In genomic region chrX:41001327-41001726, GRCh38 we compare ENCODE assay signal across 23 cellular contexts.
"Had no signal": no experiment of that assay in that cellular context is flagged by ENCODE, and none has a peak within 500 bp of the region (broad histone marks: within the 10 kb centered on the region; RNA-seq: fewer than 3 reads in every experiment).

No MANE protein-coding gene starts in this region.

- H3K27ac ChIP-seq: left lung, neutrophil, parathyroid adenoma, sigmoid colon, vagina had no signal

- DNase-seq: activated CD4-positive, alpha-beta T cell treated with anti-CD3 and anti-CD28 coated beads for 4 hours; activated CD4-positive, alpha-beta T cell treated with anti-CD3 and anti-CD28 coated beads, Interleukin-2, amount 50 U/mL, for 48 hours; activated CD4-positive, CD25-positive, alpha-beta regulatory T cell; activated CD8-positive, alpha-beta memory T cell treated with anti-CD3 and anti-CD28 coated beads, Interleukin-2, amount 50 U/mL, for 48 hours; activated naive CD4-positive, alpha-beta T cell treated with anti-CD3 and anti-CD28 coated beads for 36 hours; activated naive CD8-positive, alpha-beta T cell treated with anti-CD3 and anti-CD28 coated beads, Interleukin-2, amount 10 ng/mL, durations not matched to agents 7 days and 5 days; activated T-cell treated with anti-CD3 and anti-CD28 coated beads, Interleukin-2, amount 50 U/mL, for 4 hours; amygdala; effector CD4-positive, alpha-beta T cell; foreskin fibroblast; left lung; mammary epithelial cell; midbrain; sigmoid colon; stimulated activated CD4-positive, alpha-beta T cell treated with anti-CD3 and anti-CD28 coated beads, Interleukin-2, amount 100 ng/mL, for 48 hours; stimulated activated CD8-positive, alpha-beta memory T cell treated with anti-CD3 and anti-CD28 coated beads, Interleukin-4, amount 100 ng/mL, for 48 hours; stimulated activated naive B cell treated with anti-CD40 and anti-IgM and Interleukin-4, amounts not matched to agents 10 μg/mL and 1 μg/mL and 100 μg/mL, for 72 hours; T1000; trophoblast cell had no signal

- H3K4me3 ChIP-seq: left lung, sigmoid colon, vagina had no signal

- H3K79me2 ChIP-seq: parathyroid adenoma had no signal

- H2AFZ ChIP-seq: parathyroid adenoma had no signal

- H3K36me3 ChIP-seq: left lung, neutrophil, sigmoid colon, vagina had no signal

- H3K9me3 ChIP-seq: left lung, neutrophil, sigmoid colon, vagina had no signal

- ATAC-seq: activated T-cell treated with anti-CD3 and anti-CD28 coated beads, Interleukin-2, amount 50 U/mL, for 4 hours; left lung; natural killer cell treated with Interleukin-12 subunit alpha and Interleukin-12 subunit beta and Interleukin-15 and Interleukin-18, amount 100 ng/mL, for 72 hours; stimulated activated naive B cell treated with anti-CD40 and anti-IgM and Interleukin-4, amounts not matched to agents 10 μg/mL and 1 μg/mL and 100 μg/mL, for 72 hours had no signal

- H3K27me3 ChIP-seq: left lung, neutrophil, sigmoid colon, vagina had no signal

- H3K4me1 ChIP-seq: parathyroid adenoma, sigmoid colon, vagina had no signal
